12 cellular contexts compared by ENCODE assay signal in genomic region chr18:10482985-10483949, GRCh38. TPM values are rescaled to one million over a fixed set of nuclear protein-coding genes. Genes with fewer than 3 reads are reported as not detected.
DNase-seq lines count a peak whose midpoint lies in the region; ATAC-seq, FAIRE-seq and TF ChIP-seq lines count a peak whose summit lies in the region.
"Had no signal": no experiment of that assay in that cellular context is flagged by ENCODE, and none has a peak within 500 bp of the region (broad histone marks: within the 10 kb centered on the region; RNA-seq: fewer than 3 reads in every experiment).

No MANE protein-coding gene starts in this region.

- no peak for TF ChIP-seq EP300 in K562 (IDR thresholded peaks at IDR 0.05; ENCODE audit: low read length)

- CTCF ChIA-PET in K562 (lab: Yijun Ruan, JAX; ENCODE audit: low intra/inter-chr PET ratio) = no interaction called here
- CTCF ChIA-PET in CD8-positive, alpha-beta memory T cell (lab: Charles Lee) = no interaction called here

- no peak for FAIRE-seq in K562 (lab: Jason Lieb, UNC)

- no peaks in the 10 kb centered on the region for H3K79me2 ChIP-seq in K562 (ENCODE audit: control insufficient read depth, insufficient read depth, low read length)

- peaks cover 92% of the 10 kb centered on the region for H3K4me1 ChIP-seq in BLaER1
- no peaks in the 10 kb centered on the region for H3K4me1 ChIP-seq in K562 (replicated peaks in 1 of 2; ENCODE audit: control insufficient read depth in 2 of 2, insufficient read depth in 2 of 2, low read length in 2 of 2)
- H3K4me1 ChIP-seq in CD8-positive, alpha-beta memory T cell (ENCODE audit: insufficient read depth, low read length) = no peaks in the 10 kb centered on the region

- TF ChIP-seq RAD21 in K562 (CRISPR knock-in tag; conservative IDR thresholded peaks at IDR 0.05 in 1 of 2, IDR thresholded peaks at IDR 0.05 in 1 of 2) = no peak

- TF ChIP-seq CTCF in K562 (IDR thresholded peaks at IDR 0.05 in 2 of 3, conservative IDR thresholded peaks at IDR 0.05 in 1 of 3; ENCODE audit: insufficient read depth in 2 of 3, low read depth in 1 of 3, low read length in 3 of 3) = no peak
- TF ChIP-seq CTCF in progenitor cell of endocrine pancreas (IDR thresholded peaks at IDR 0.05; ENCODE audit: unreplicated experiment) = no peak

- H3K9ac ChIP-seq in BLaER1 (peak overlapping the region; percentile 43; the same call in 1 of the 2 replicates), K562 (ENCODE audit: insufficient read depth in 1 of 2, low read depth in 2 of 2, low read length in 2 of 2) (no peak overlapping the region)

- in situ Hi-C loops in K562 (cut with MboI) = no loop called here

- POLR2A ChIA-PET in K562 (lab: Yijun Ruan, JAX) = interaction anchor here (0.6 kb wide), 1 partner anchor 93 kb away, joined by 3 read pairs; no protein-coding TSS in a partner anchor
- POLR2A ChIA-PET in CD8-positive, alpha-beta memory T cell (lab: Charles Lee) = no interaction called here

- no peak overlapping the region for H3K27ac Mint-ChIP-seq in progenitor cell of endocrine pancreas
- H3K27ac Mint-ChIP-seq in CD8-positive, alpha-beta memory T cell = peak overlapping the region in 2 of 8 donors; percentile 33 to 54
- H3K27ac Mint-ChIP-seq: activated naive CD4-positive, alpha-beta T cell treated with anti-CD3 and anti-CD28 coated beads, Interleukin-2, amount 50 U/mL, for 24 hours; CD4-positive, CD25-positive, alpha-beta regulatory T cell had no signal

- H3K9me3 ChIP-seq in BLaER1 (no peaks in the 10 kb centered on the region), K562 (replicated peaks; ENCODE audit: control insufficient read depth, insufficient read depth, low read depth, low read length) (no peaks in the 10 kb centered on the region)
- H3K9me3 ChIP-seq in CD8-positive, alpha-beta memory T cell (ENCODE audit: low read length) = no peaks in the 10 kb centered on the region

- no peaks in the 10 kb centered on the region for H3K27me3 ChIP-seq in BLaER1
- peaks cover 38 to 51% of the 10 kb centered on the region in 2 experiments for H3K27me3 ChIP-seq in K562 (ENCODE audit: control insufficient read depth in 2 of 2, insufficient read depth in 2 of 2, low read length in 2 of 2)
- H3K27me3 ChIP-seq in CD8-positive, alpha-beta memory T cell (ENCODE audit: insufficient read depth, low read length, poor library complexity, severe bottlenecking) = no peaks in the 10 kb centered on the region

- H3K4me3 Mint-ChIP-seq in progenitor cell of endocrine pancreas (ENCODE audit: low read depth) = no peak overlapping the region
- H3K4me3 Mint-ChIP-seq in CD8-positive, alpha-beta memory T cell = no peak overlapping the region
- H3K4me3 Mint-ChIP-seq: activated naive CD4-positive, alpha-beta T cell treated with anti-CD3 and anti-CD28 coated beads, Interleukin-2, amount 50 U/mL, for 24 hours; CD4-positive, CD25-positive, alpha-beta regulatory T cell had no signal

- no peak overlapping the region for H2AFZ ChIP-seq in K562 (ENCODE audit: low read depth, low read length)

- DNase-seq in K562 (ENCODE audit: extremely low read depth in 1 of 4, low spot score in 3 of 4) (no peak), progenitor cell of endocrine pancreas (ENCODE audit: low spot score, unreplicated experiment) (no peak), kidney glomerular epithelial cell (lab: John Stamatoyannopoulos, UW) (no peak), NCI-H2107 (lab: John Stamatoyannopoulos, UW) (no peak)
- no peak for DNase-seq in CD8-positive, alpha-beta memory T cell
- DNase-seq: CD4-positive, CD25-positive, alpha-beta regulatory T cell; NCI-H2227 treated with DMSO at 0.1 percent for 48 hours; stimulated activated CD4-positive, alpha-beta T cell treated with anti-CD3 and anti-CD28 coated beads, Interleukin-4, amount 100 ng/mL, for 24 hours had no signal

- intact Hi-C loops in K562 (cut with micrococcal nuclease) = no loop called here

- peak overlapping the region; percentile 85 for H3K4me2 ChIP-seq in BLaER1
- no peak overlapping the region for H3K4me2 ChIP-seq in K562 (ENCODE audit: insufficient read depth, low read length)

- H3K27me3 Mint-ChIP-seq in progenitor cell of endocrine pancreas = peaks cover 2% of the 10 kb centered on the region
- peaks cover 7 to 8% of the 10 kb centered on the region in 2 donors for H3K27me3 Mint-ChIP-seq in CD8-positive, alpha-beta memory T cell
- H3K27me3 Mint-ChIP-seq: CD4-positive, CD25-positive, alpha-beta regulatory T cell had no signal

- peak overlapping the region; percentile 64 for H3K27ac ChIP-seq in BLaER1
- no peak overlapping the region for H3K27ac ChIP-seq in K562 (ENCODE audit: extremely low read depth, low read depth, low read length)
- no peak overlapping the region for H3K27ac ChIP-seq in CD8-positive, alpha-beta memory T cell (ENCODE audit: low read depth, low read length)

- peaks cover 9% of the 10 kb centered on the region for H3K36me3 ChIP-seq in BLaER1
- H3K36me3 ChIP-seq in K562 (ENCODE audit: control insufficient read depth, insufficient read depth, low read length) = no peaks in the 10 kb centered on the region
- no peaks in the 10 kb centered on the region for H3K36me3 ChIP-seq in CD8-positive, alpha-beta memory T cell (ENCODE audit: insufficient read depth, low read length)

- H3K9me1 ChIP-seq in K562 (ENCODE audit: control insufficient read depth, insufficient read depth, low read length) = no peaks in the 10 kb centered on the region

- TF ChIP-seq POLR2A in K562 (conservative IDR thresholded peaks at IDR 0.05) = no peak

- peaks cover 2% of the 10 kb centered on the region for H3K36me3 Mint-ChIP-seq in progenitor cell of endocrine pancreas (ENCODE audit: insufficient read depth)
- no peaks in the 10 kb centered on the region for H3K36me3 Mint-ChIP-seq in CD8-positive, alpha-beta memory T cell
- H3K36me3 Mint-ChIP-seq: activated naive CD4-positive, alpha-beta T cell treated with anti-CD3 and anti-CD28 coated beads, Interleukin-2, amount 50 U/mL, for 24 hours; CD4-positive, CD25-positive, alpha-beta regulatory T cell had no signal

- H4K20me1 ChIP-seq in BLaER1 = no peaks in the 10 kb centered on the region
- H4K20me1 ChIP-seq in K562 (replicated peaks; ENCODE audit: control insufficient read depth, insufficient read depth, low read length) = no peaks in the 10 kb centered on the region; the same call in none of the 2 replicates

- BruUV-seq in K562 (replicated peaks; lab: Mats Ljungman, UMichigan) = no TSS peak

- ATAC-seq in GM19351 (IDR thresholded peaks at IDR 0.05; ENCODE audit: unreplicated experiment) = peak; percentile 80
- peak; percentile 67 for ATAC-seq in HG03139 (IDR thresholded peaks at IDR 0.05; ENCODE audit: unreplicated experiment)
- ATAC-seq in K562 = no peak

- no peaks in the 10 kb centered on the region for H3K9me3 Mint-ChIP-seq in progenitor cell of endocrine pancreas (ENCODE audit: low read depth)
- H3K9me3 Mint-ChIP-seq in CD8-positive, alpha-beta memory T cell = peaks cover 0 to 2% (median 0%) of the 10 kb centered on the region in 5 donors
- H3K9me3 Mint-ChIP-seq: activated naive CD4-positive, alpha-beta T cell treated with anti-CD3 and anti-CD28 coated beads, Interleukin-2, amount 50 U/mL, for 24 hours; CD4-positive, CD25-positive, alpha-beta regulatory T cell had no signal

- no peaks in the 10 kb centered on the region for H3K4me1 Mint-ChIP-seq in progenitor cell of endocrine pancreas (ENCODE audit: low read depth)
- H3K4me1 Mint-ChIP-seq in CD8-positive, alpha-beta memory T cell = peaks cover 0 to 6% (median 0%) of the 10 kb centered on the region in 3 donors
- H3K4me1 Mint-ChIP-seq: activated naive CD4-positive, alpha-beta T cell treated with anti-CD3 and anti-CD28 coated beads, Interleukin-2, amount 50 U/mL, for 24 hours; CD4-positive, CD25-positive, alpha-beta regulatory T cell had no signal

- 1% methylated on average over 20 of the region's 20 CpGs for WGBS in K562 (ENCODE audit: insufficient coverage, low coverage, missing lambda C conversion rate)

- H3K4me3 ChIP-seq in BLaER1 = peak overlapping the region; percentile 40
- no peak overlapping the region for H3K4me3 ChIP-seq in K562
- no peak overlapping the region for H3K4me3 ChIP-seq in CD8-positive, alpha-beta memory T cell (ENCODE audit: low read length)

RNA-seq across cellular contexts. Expression of gene APCDD1, which starts 28.8 kb away (rescaled TPM):
- total RNA-seq in K562 (2011; cell fraction: chromatin; rRNA removed; ENCODE audit: low replicate concordance) = not detected in 2 replicates
- total RNA-seq in K562 (2011; cell fraction: nucleolus; rRNA removed) = not detected in 2 replicates
- total RNA-seq in K562 (2011; cell fraction: nucleoplasm; rRNA removed) = not detected in 2 replicates
- total RNA-seq in K562 (2014; rRNA removed) (not detected in 2 replicates), K562 (2014; rRNA removed; fragmentation: Illumina TruSeq; extraction: Trizol) (not detected in 2 replicates), K562 (2015; rRNA removed; fragmentation: Illumina TruSeq; extraction: Trizol) (not detected in 2 replicates), K562 (2021) (0.07 TPM in 1 of 2 replicates, not detected in the other), progenitor cell of endocrine pancreas (9.7 and 10.9 TPM in 2 replicates)
- polyA plus RNA-seq in K562 (2011; rRNA removed) (not detected in 2 replicates), K562 (2014; fragmentation: Illumina TruSeq; extraction: Trizol) (not detected in 2 replicates), K562 (2014; fragmentation: Nextera tagmentation; extraction: Ambion mirVana) (not detected), K562 (2014; rRNA removed) (not detected in 2 replicates)
- not detected in 2 replicates for polyA plus RNA-seq in K562 (2011; cell fraction: cytosol; rRNA removed)
- not detected in 2 replicates for polyA plus RNA-seq in K562 (2011; cell fraction: nucleus; rRNA removed)
- not detected in 2 replicates for polyA plus RNA-seq in K562 (2012)
- polyA minus RNA-seq in K562 (2011; rRNA and poly(A)+ RNA removed) = not detected in 2 replicates
- polyA minus RNA-seq in K562 (2011; cell fraction: cytosol; rRNA and poly(A)+ RNA removed) = not detected in 2 replicates
- polyA minus RNA-seq in K562 (2011; cell fraction: nucleus; rRNA and poly(A)+ RNA removed) = not detected in 2 replicates
- not detected for total RNA-seq in CD8-positive, alpha-beta memory T cell
- polyA plus RNA-seq in CD8-positive, alpha-beta memory T cell = not detected
- total RNA-seq: CD4-positive, CD25-positive, alpha-beta regulatory T cell had no signal
- polyA plus RNA-seq: CD4-positive, CD25-positive, alpha-beta regulatory T cell had no signal

RNA-seq across cellular contexts. Expression of gene NAPG, which starts 42.6 kb away (rescaled TPM):
- total RNA-seq in K562 (2011; cell fraction: chromatin; rRNA removed; ENCODE audit: low replicate concordance) = 31.3 and 105 TPM in 2 replicates
- 23.2 and 26.1 TPM in 2 replicates for total RNA-seq in K562 (2011; cell fraction: nucleolus; rRNA removed)
- 51.0 and 88.7 TPM in 2 replicates for total RNA-seq in K562 (2011; cell fraction: nucleoplasm; rRNA removed)
- total RNA-seq in K562 (2014; rRNA removed) (31.6 and 37.1 TPM in 2 replicates), K562 (2014; rRNA removed; fragmentation: Illumina TruSeq; extraction: Trizol) (63.3 and 71.6 TPM in 2 replicates), K562 (2015; rRNA removed; fragmentation: Illumina TruSeq; extraction: Trizol) (55.1 and 61.7 TPM in 2 replicates), K562 (2021) (42.9 and 45.8 TPM in 2 replicates), progenitor cell of endocrine pancreas (27.2 and 27.3 TPM in 2 replicates)
- polyA plus RNA-seq in K562 (2011; rRNA removed) (47.3 and 55.3 TPM in 2 replicates), K562 (2014; fragmentation: Illumina TruSeq; extraction: Trizol) (34.3 and 38.2 TPM in 2 replicates), K562 (2014; fragmentation: Nextera tagmentation; extraction: Ambion mirVana) (10 to 100 TPM; 50.9 to 52.4 TPM), K562 (2014; rRNA removed) (38.6 and 39.9 TPM in 2 replicates)
- polyA plus RNA-seq in K562 (2011; cell fraction: cytosol; rRNA removed) = 8.8 and 19.0 TPM in 2 replicates
- polyA plus RNA-seq in K562 (2011; cell fraction: nucleus; rRNA removed) = 21.9 and 29.5 TPM in 2 replicates
- 23.2 and 27.2 TPM in 2 replicates for polyA plus RNA-seq in K562 (2012)
- 38.5 and 44.8 TPM in 2 replicates for polyA minus RNA-seq in K562 (2011; rRNA and poly(A)+ RNA removed)
- polyA minus RNA-seq in K562 (2011; cell fraction: cytosol; rRNA and poly(A)+ RNA removed) = 15.2 and 21.4 TPM in 2 replicates
- polyA minus RNA-seq in K562 (2011; cell fraction: nucleus; rRNA and poly(A)+ RNA removed) = 21.9 and 35.9 TPM in 2 replicates
- 10 to 100 TPM; 27.5 to 29.6 TPM for total RNA-seq in CD8-positive, alpha-beta memory T cell
- 10.1 TPM for polyA plus RNA-seq in CD8-positive, alpha-beta memory T cell
